ENCODE assay signal across 11 cellular contexts in the genomic region with DNA sequence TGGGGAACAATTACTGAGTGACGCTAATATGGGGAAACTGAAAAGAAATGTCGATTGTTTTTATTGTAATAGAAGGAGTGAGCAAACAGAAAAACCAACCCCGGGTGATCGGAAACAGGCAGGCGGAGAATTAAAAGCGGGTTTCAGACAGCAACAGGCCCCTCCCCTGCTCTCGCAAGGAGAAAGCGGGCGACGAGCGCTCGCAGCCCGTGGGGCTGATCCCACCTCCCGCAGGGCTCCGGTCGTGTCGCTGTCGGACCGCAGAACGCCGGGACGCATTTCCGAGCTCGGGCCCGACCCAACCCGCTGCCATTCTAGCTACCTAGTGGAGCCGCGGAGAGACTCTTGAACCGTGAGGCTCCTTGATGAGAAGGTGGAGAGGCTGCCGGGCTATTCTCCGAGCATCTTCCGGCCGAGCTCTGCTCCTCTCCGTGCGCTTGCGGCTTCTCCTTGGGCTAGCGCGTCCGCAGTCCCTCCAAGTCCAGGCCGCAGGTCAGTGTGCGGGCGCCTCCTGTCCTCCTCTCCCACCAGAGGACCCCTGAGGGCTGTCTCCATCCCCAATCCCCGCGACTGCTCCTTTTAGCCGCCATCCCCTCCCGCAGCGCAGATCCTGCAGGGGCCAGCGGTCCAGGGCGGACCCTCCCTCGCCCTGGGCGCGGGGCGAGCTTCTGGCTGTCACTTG. TPM values are rescaled to one million over a fixed set of nuclear protein-coding genes. Genes with fewer than 3 reads are reported as not detected.
DNase-seq lines count a peak whose midpoint lies in the region; ATAC-seq and TF ChIP-seq lines count a peak whose summit lies in the region.
"Had no signal": no experiment of that assay in that cellular context is flagged by ENCODE, and none has a peak within 500 bp of the region (broad histone marks: within the 10 kb centered on the region; RNA-seq: fewer than 3 reads in every experiment).

No MANE protein-coding gene starts in this region.

- TF ChIP-seq POLR2A in GM18505 (IDR thresholded peaks at IDR 0.05; ENCODE audit: borderline replicate concordance, extremely low read depth, insufficient read depth, insufficient read length) = no peak

- peak overlapping the region; percentile 92 for H2AFZ ChIP-seq in neuronal stem cell (ENCODE audit: low read length)

- no peak overlapping the region for H2BK15ac ChIP-seq in neuronal stem cell (ENCODE audit: low read length)

- peak overlapping the region; percentile 2 for H3K18ac ChIP-seq in neuronal stem cell (ENCODE audit: low read length)

- WGBS in neuronal stem cell (ENCODE audit: extremely low coverage in 2 of 2, insufficient read length in 2 of 2, insufficient replicate concordance in 1 of 2), 2 donors = no CpG with 5 or more reads among the region's 53 CpGs

- in situ Hi-C loops in GM13977 (cut with MboI; ENCODE audit: low pct_unique_long_range_greater_than_20kb, low sequenced_read_pairs, unreplicated experiment) = loop anchor here (10.0 to 25.0 kb wide), 2 partner anchors 143 to 930 kb away; partner anchors contain the start of genes FOXA1 and TTC6

- H3K9me3 ChIP-seq in AG04450 (ENCODE audit: control insufficient read depth, insufficient read depth, low read length) = peaks cover 39% of the 10 kb centered on the region
- peaks cover 2 to 5% of the 10 kb centered on the region in 2 donors for H3K9me3 ChIP-seq in neuronal stem cell (replicated peaks in 1 of 2; ENCODE audit: control insufficient read depth in 2 of 2, insufficient read depth in 1 of 2, low read depth in 1 of 2, low read length in 2 of 2)

- no peaks in the 10 kb centered on the region for H3K79me1 ChIP-seq in neuronal stem cell (ENCODE audit: low read depth, low read length)

- H2AK5ac ChIP-seq in neuronal stem cell (ENCODE audit: low read depth, low read length) = no peak overlapping the region

- CTCF ChIA-PET in AG04450 (lab: Charles Lee) = interaction anchor here (0.6 to 3.3 kb wide), 4 partner anchors 10 to 496 kb away, joined by 3 to 11 read pairs (median 6); no protein-coding TSS in a partner anchor

- no peak overlapping the region for H2BK12ac ChIP-seq in neuronal stem cell (ENCODE audit: low read length)

- no peak for DNase-seq in AG04450 (ENCODE audit: low read depth, low spot score)
- DNase-seq in GM13977 (ENCODE audit: low spot score) = peak; percentile 28
- DNase-seq in dorsolateral prefrontal cortex = no peak
- DNase-seq in neuronal stem cell (ENCODE audit: low spot score) = no peak
- no peak for DNase-seq in C1 segment of cervical spinal cord (lab: John Stamatoyannopoulos, UW)
- DNase-seq in NCI-H146 treated with DMSO at 0.1 percent for 48 hours (lab: John Stamatoyannopoulos, UW; ENCODE audit: unreplicated experiment) = no peak
- no peak for DNase-seq in SKM-1 (lab: John Stamatoyannopoulos, UW; ENCODE audit: unreplicated experiment)
- DNase-seq: activated effector memory CD4-positive, alpha-beta T cell treated with anti-CD3 and anti-CD28 coated beads, Interleukin-2, amount 50 U/mL, for 16 hours; GDM1; MV-4-11 had no signal

- H3K27me3 ChIP-seq in AG04450 (ENCODE audit: control insufficient read depth, insufficient read depth, low read length) (peaks cover 97% of the 10 kb centered on the region), dorsolateral prefrontal cortex (peaks cover 60 to 100% (median 100%) of the 10 kb centered on the region in 45 donors), neuronal stem cell (ENCODE audit: control insufficient read depth in 3 of 3, insufficient read depth in 3 of 3, low read depth in 1 of 3, low read length in 3 of 3) (peaks cover 68 to 100% (median 97%) of the 10 kb centered on the region in 3 experiments)

- H3K36me3 ChIP-seq in neuronal stem cell (replicated peaks in 1 of 2; ENCODE audit: control insufficient read depth in 2 of 2, insufficient read depth in 2 of 2, low read length in 2 of 2) = no peaks in the 10 kb centered on the region

- H3K14ac ChIP-seq in neuronal stem cell (ENCODE audit: low read length) = no peak overlapping the region

- POLR2A ChIA-PET in AG04450 (lab: Yijun Ruan, JAX) = no interaction called here

- H3K9ac ChIP-seq in neuronal stem cell (ENCODE audit: low read depth, low read length, poor library complexity) = peak overlapping the region; percentile 22

- H4K8ac ChIP-seq in neuronal stem cell (ENCODE audit: low read depth, low read length) = no peak overlapping the region

- peak overlapping the region; percentile 29 for H3K4me2 ChIP-seq in neuronal stem cell (ENCODE audit: insufficient read depth, low read length, poor library complexity, severe bottlenecking)

- H3K23ac ChIP-seq in neuronal stem cell (ENCODE audit: low read depth, low read length, poor library complexity) = no peak overlapping the region

- peaks cover 4 to 18% of the 10 kb centered on the region in 2 donors for H3K4me1 ChIP-seq in neuronal stem cell (ENCODE audit: control insufficient read depth in 2 of 2, insufficient read depth in 1 of 2, low read depth in 1 of 2, low read length in 2 of 2)

- H3K27ac ChIP-seq in AG04450 (ENCODE audit: low read depth, low read length) (no peak overlapping the region), dorsolateral prefrontal cortex (no peak overlapping the region), neuronal stem cell (replicated peaks; ENCODE audit: low read length) (no peak overlapping the region)

- H3K4ac ChIP-seq in neuronal stem cell (ENCODE audit: low read length) = no peak overlapping the region

- H3K4me3 ChIP-seq in AG04450 (ENCODE audit: low read depth, low read length) (peak overlapping the region; percentile 35), dorsolateral prefrontal cortex (peak overlapping the region in 42 of 59 donors; percentile 1 to 64 (median 30)), neuronal stem cell (ENCODE audit: low read length in 2 of 2) (peak overlapping the region in 1 of 2 donors; percentile 24)

- intact Hi-C loops in dorsolateral prefrontal cortex (cut with DNase I) = no loop called here

- no peak overlapping the region for H4K91ac ChIP-seq in neuronal stem cell (ENCODE audit: low read depth, low read length, poor library complexity)

- TF ChIP-seq CTCF in AG04450 (IDR thresholded peaks at IDR 0.05; ENCODE audit: low read depth, low read length) (no peak), GM13977 (IDR thresholded peaks at IDR 0.05; ENCODE audit: extremely low read depth, insufficient read depth, missing control alignments) (no peak), dorsolateral prefrontal cortex (IDR thresholded peaks at IDR 0.05 in 54 of 56, conservative IDR thresholded peaks at IDR 0.05 in 2 of 56; ENCODE audit: low read depth in 1 of 56, partially characterized antibody in 56 of 56) (no peak)

- ATAC-seq in GM18505 (IDR thresholded peaks at IDR 0.05; ENCODE audit: unreplicated experiment) = no peak

- no peak overlapping the region for H2BK5ac ChIP-seq in neuronal stem cell (ENCODE audit: low read length)

- no peak overlapping the region for H2BK120ac ChIP-seq in neuronal stem cell (ENCODE audit: low read depth, low read length)

RNA-seq across cellular contexts. Expression of gene PAX9, which starts 4.1 kb away (rescaled TPM):
- not detected in 2 replicates for polyA plus RNA-seq in AG04450 (2011; rRNA removed)
- polyA minus RNA-seq in AG04450 (2011; rRNA and poly(A)+ RNA removed) = not detected in 2 replicates
- total RNA-seq in dorsolateral prefrontal cortex = under 1 TPM in 7 of 120 experiments, not detected in 113; 0.08 to 0.76 (median 0.35) TPM
- polyA plus RNA-seq in neuronal stem cell (2013, experiment 1 of 2) = not detected
- 0.03 TPM for polyA plus RNA-seq in neuronal stem cell (2013, experiment 2 of 2)
